ENCODE assay signal across 23 cellular contexts in genomic region chr3:105997466-105997799, GRCh38.
A peak's percentile ranks its signal among the peaks of the same experiment; 100 is the strongest.
DNase-seq lines count a peak whose midpoint lies in the region; ATAC-seq and TF ChIP-seq lines count a peak whose summit lies in the region.
"Had no signal": no experiment of that assay in that cellular context is flagged by ENCODE, and none has a peak within 500 bp of the region (broad histone marks: within the 10 kb centered on the region; RNA-seq: fewer than 3 reads in every experiment).

No MANE protein-coding gene starts in this region.

- H2AFZ ChIP-seq in mammary epithelial cell (ENCODE audit: low read depth, low read length) (peak overlapping the region; percentile 70), mesenchymal stem cell (ENCODE audit: low read depth, low read length) (no peak overlapping the region)

- H4K91ac ChIP-seq in mesenchymal stem cell (ENCODE audit: low read length), result no peak overlapping the region

- H3K4me2 ChIP-seq in mammary epithelial cell (ENCODE audit: insufficient read depth, low read depth, low read length) (no peak overlapping the region), mesenchymal stem cell (ENCODE audit: low read length, poor library complexity, severe bottlenecking) (no peak overlapping the region)

- DNase-seq in heart right ventricle (no peak), heart left ventricle (no peak), mammary epithelial cell (no peak), mesenchymal stem cell (no peak), upper lobe of right lung (no peak), CD1c-positive myeloid dendritic cell (ENCODE audit: extremely low spot score) (no peak)
- DNase-seq: activated naive CD4-positive, alpha-beta T cell; activated T-cell treated with anti-CD3 and anti-CD28 coated beads, Interleukin-2, amount 50 U/mL, for 24 hours; dermis blood vessel endothelial cell; DMS79; KG1; naive thymus-derived CD8-positive, alpha-beta T cell; NCI-H1436; NCI-H524 treated with DMSO at 0.1 percent for 48 hours; NK-92 treated with Interleukin-12 subunit alpha and Interleukin-12 subunit beta, amount 100 ng/mL, for 24 hours; Peyer's patch; T-helper 2 cell; transverse colon had no signal

- H2BK120ac ChIP-seq in mesenchymal stem cell (ENCODE audit: low read depth, low read length), result no peak overlapping the region

- BruUV-seq in mammary epithelial cell (replicated peaks; lab: Mats Ljungman, UMichigan), result TSS peak; percentile 65

- H3K9me3 ChIP-seq in heart right ventricle, result peaks cover 0 to 35% (median 6%) of the 10 kb centered on the region in 11 donors
- H3K9me3 ChIP-seq in heart left ventricle, result peaks cover 0 to 40% (median 7%) of the 10 kb centered on the region in 12 donors
- peaks cover 7% of the 10 kb centered on the region for H3K9me3 ChIP-seq in mammary epithelial cell (replicated peaks; ENCODE audit: insufficient read depth, low read length)
- peaks cover 12% of the 10 kb centered on the region for H3K9me3 ChIP-seq in mesenchymal stem cell (ENCODE audit: control insufficient read depth, low read length)
- no peaks in the 10 kb centered on the region for H3K9me3 ChIP-seq in upper lobe of right lung
- H3K9me3 ChIP-seq: Peyer's patch had no signal

- peaks cover 21% of the 10 kb centered on the region for H3K9me3 Mint-ChIP-seq in activated T-helper 17 cell treated with anti-CD3 and anti-CD28 coated beads, Interleukin-2, amount 50 U/mL, for 72 hours

- H3K4me1 ChIP-seq in heart right ventricle (peaks cover 0 to 12% (median 0%) of the 10 kb centered on the region in 9 donors), heart left ventricle (peaks cover 0 to 13% (median 0%) of the 10 kb centered on the region in 12 donors), mammary epithelial cell (ENCODE audit: insufficient read depth, low read length) (peaks cover 22% of the 10 kb centered on the region), mesenchymal stem cell (ENCODE audit: control insufficient read depth, insufficient read depth, low read depth, low read length) (no peaks in the 10 kb centered on the region), upper lobe of right lung (no peaks in the 10 kb centered on the region)
- H3K4me1 ChIP-seq: Peyer's patch, transverse colon had no signal

- H3K18ac ChIP-seq in mesenchymal stem cell (ENCODE audit: low read depth in 1 of 2, low read length in 2 of 2), result peak overlapping the region; percentile 9 to 80

- H3K27ac Mint-ChIP-seq in activated T-helper 17 cell treated with anti-CD3 and anti-CD28 coated beads, Interleukin-2, amount 50 U/mL, for 72 hours, result no peak overlapping the region
- H3K27ac Mint-ChIP-seq: activated CD4-positive, alpha-beta T cell treated with anti-CD3 and anti-CD28 coated beads for 36 hours; activated T-cell treated with anti-CD3 and anti-CD28 coated beads, Interleukin-2, amount 50 U/mL, for 24 hours; B cell; mesothelial cell of epicardium; naive thymus-derived CD8-positive, alpha-beta T cell had no signal

- H2BK15ac ChIP-seq in mesenchymal stem cell (ENCODE audit: low read depth, poor library complexity, severe bottlenecking), result no peak overlapping the region

- H3K27ac ChIP-seq in heart right ventricle (peak overlapping the region in 7 of 10 donors; percentile 7 to 84 (median 33)), heart left ventricle (peak overlapping the region in 5 of 12 donors; percentile 36 to 83 (median 53)), mammary epithelial cell (ENCODE audit: insufficient read depth, low read depth, low read length) (peak overlapping the region; percentile 96), mesenchymal stem cell (ENCODE audit: low read length, poor library complexity, severe bottlenecking) (no peak overlapping the region), upper lobe of right lung (peak overlapping the region; percentile 63)
- H3K27ac ChIP-seq: Peyer's patch, transverse colon had no signal

- no peak overlapping the region for H2AK5ac ChIP-seq in mesenchymal stem cell (ENCODE audit: low read length, severe bottlenecking)

- intact Hi-C loops in heart right ventricle (cut with DNase I) (loop anchor here in 1 of 10 donors (5.0 kb wide), 1 partner anchor 720 kb away; no protein-coding TSS in a partner anchor), heart left ventricle (cut with DNase I) (no loop called here), mammary epithelial cell (cut with micrococcal nuclease) (no loop called here), upper lobe of right lung (cut with DNase I) (no loop called here)

- no peaks in the 10 kb centered on the region for H4K20me1 ChIP-seq in mammary epithelial cell (ENCODE audit: insufficient read depth, low read length)

- H3K9ac ChIP-seq in mammary epithelial cell (ENCODE audit: insufficient read depth, low read length), result peak overlapping the region; percentile 26
- H3K9ac ChIP-seq in mesenchymal stem cell (ENCODE audit: low read length), result peak overlapping the region; percentile 88

- in situ Hi-C loops in mammary epithelial cell (cut with MboI; ENCODE audit: low sequenced_read_pairs in 2 of 2), result no loop called here

- CTCF ChIA-PET in mammary epithelial cell (lab: Charles Lee; ENCODE audit: low non-redundant PET), result no interaction called here

- peak overlapping the region in 1 of 2 experiments; percentile 5 for H3K23ac ChIP-seq in mesenchymal stem cell (ENCODE audit: low read length in 2 of 2)

- peak overlapping the region in 1 of 2 experiments; percentile 44 for H3K14ac ChIP-seq in mesenchymal stem cell (ENCODE audit: low read length in 2 of 2)

- H3K4me3 ChIP-seq in heart right ventricle (no peak overlapping the region), heart left ventricle (no peak overlapping the region), mammary epithelial cell (replicated peaks in 1 of 3; ENCODE audit: insufficient read depth in 1 of 3, low read depth in 2 of 3, low read length in 3 of 3) (no peak overlapping the region), mesenchymal stem cell (ENCODE audit: insufficient read depth in 1 of 2, low read depth in 1 of 2, low read length in 2 of 2) (no peak overlapping the region), upper lobe of right lung (no peak overlapping the region)
- H3K4me3 ChIP-seq: Peyer's patch, transverse colon had no signal

- ATAC-seq in heart right ventricle, result peak in 2 of 8 donors; percentile 7 to 37
- ATAC-seq in heart left ventricle, result no peak
- ATAC-seq in upper lobe of right lung, result no peak
- ATAC-seq in activated T-helper 17 cell treated with anti-CD3 and anti-CD28 coated beads, Interleukin-2, amount 50 U/mL, for 72 hours (replicated peaks), result no peak
- ATAC-seq in GM18870 (IDR thresholded peaks at IDR 0.05; ENCODE audit: unreplicated experiment), result no peak
- ATAC-seq: naive thymus-derived CD8-positive, alpha-beta T cell had no signal

- H3K79me1 ChIP-seq in mesenchymal stem cell (replicated peaks; ENCODE audit: low read length, poor library complexity, severe bottlenecking), result no peaks in the 10 kb centered on the region

- H3K36me3 Mint-ChIP-seq in activated T-helper 17 cell treated with anti-CD3 and anti-CD28 coated beads, Interleukin-2, amount 50 U/mL, for 72 hours (ENCODE audit: low read depth), result no peaks in the 10 kb centered on the region

- dilution Hi-C loops in mammary epithelial cell (cut with HindIII; ENCODE audit: low sequenced_read_pairs), result no loop called here

- H3K27me3 Mint-ChIP-seq in activated T-helper 17 cell treated with anti-CD3 and anti-CD28 coated beads, Interleukin-2, amount 50 U/mL, for 72 hours, result no peaks in the 10 kb centered on the region
- H3K27me3 Mint-ChIP-seq: activated CD4-positive, alpha-beta T cell treated with anti-CD3 and anti-CD28 coated beads for 36 hours; activated T-cell treated with anti-CD3 and anti-CD28 coated beads, Interleukin-2, amount 50 U/mL, for 24 hours; B cell; naive thymus-derived CD8-positive, alpha-beta T cell had no signal

- H3K4me1 Mint-ChIP-seq in activated T-helper 17 cell treated with anti-CD3 and anti-CD28 coated beads, Interleukin-2, amount 50 U/mL, for 72 hours, result no peaks in the 10 kb centered on the region
- H3K4me1 Mint-ChIP-seq: activated CD4-positive, alpha-beta T cell treated with anti-CD3 and anti-CD28 coated beads for 36 hours; B cell; mesothelial cell of epicardium had no signal

- TF ChIP-seq POLR2A in heart left ventricle (IDR thresholded peaks at IDR 0.05), result no peak

- no peak overlapping the region for H3K4me3 Mint-ChIP-seq in activated T-helper 17 cell treated with anti-CD3 and anti-CD28 coated beads, Interleukin-2, amount 50 U/mL, for 72 hours
- H3K4me3 Mint-ChIP-seq: activated CD4-positive, alpha-beta T cell treated with anti-CD3 and anti-CD28 coated beads for 36 hours; activated T-cell treated with anti-CD3 and anti-CD28 coated beads, Interleukin-2, amount 50 U/mL, for 24 hours; B cell; mesothelial cell of epicardium; naive thymus-derived CD8-positive, alpha-beta T cell had no signal

- H3K36me3 ChIP-seq in heart right ventricle (no peaks in the 10 kb centered on the region), heart left ventricle (no peaks in the 10 kb centered on the region), mammary epithelial cell (ENCODE audit: insufficient read depth, low read length) (no peaks in the 10 kb centered on the region), mesenchymal stem cell (ENCODE audit: control insufficient read depth in 1 of 2, insufficient read depth in 2 of 2, low read depth in 1 of 2, low read length in 2 of 2) (no peaks in the 10 kb centered on the region), upper lobe of right lung (no peaks in the 10 kb centered on the region)
- H3K36me3 ChIP-seq: Peyer's patch, transverse colon had no signal

- no peak overlapping the region for H4K8ac ChIP-seq in mesenchymal stem cell (ENCODE audit: low read length)

- H3K27me3 ChIP-seq in heart right ventricle (no peaks in the 10 kb centered on the region), heart left ventricle (no peaks in the 10 kb centered on the region), mammary epithelial cell (ENCODE audit: insufficient read depth, low read length) (no peaks in the 10 kb centered on the region), mesenchymal stem cell (ENCODE audit: control insufficient read depth in 1 of 2, insufficient read depth in 1 of 2, low read length in 2 of 2) (no peaks in the 10 kb centered on the region), upper lobe of right lung (no peaks in the 10 kb centered on the region)
- H3K27me3 ChIP-seq: Peyer's patch, transverse colon had no signal

- peak overlapping the region in 1 of 2 experiments; percentile 19 for H3K4ac ChIP-seq in mesenchymal stem cell (ENCODE audit: low read depth in 1 of 2, low read length in 2 of 2)

- no peak for TF ChIP-seq CTCF in heart right ventricle (IDR thresholded peaks at IDR 0.05)
- no peak for TF ChIP-seq CTCF in heart left ventricle (IDR thresholded peaks at IDR 0.05)
- no peak for TF ChIP-seq CTCF in mammary epithelial cell (conservative IDR thresholded peaks at IDR 0.05 in 1 of 2, IDR thresholded peaks at IDR 0.05 in 1 of 2; ENCODE audit: extremely low read depth in 1 of 2, insufficient read depth in 1 of 2, low read depth in 1 of 2, low read length in 2 of 2)
- TF ChIP-seq CTCF in upper lobe of right lung (IDR thresholded peaks at IDR 0.05), result no peak

- no peak overlapping the region for H2BK5ac ChIP-seq in mesenchymal stem cell (ENCODE audit: low read depth, low read length, poor library complexity, severe bottlenecking)

- WGBS in heart right ventricle, 2 donors, result 82 to 96% methylated on average over 1 of the region's 1 CpG
- 92 to 100% (median 100%) methylated on average over 1 of the region's 1 CpG for WGBS in heart left ventricle, 4 donors
- 0% methylated on average over 1 of the region's 1 CpG for WGBS in mammary epithelial cell (ENCODE audit: low coverage, missing lambda C conversion rate)
- 100% methylated on average over 1 of the region's 1 CpG for WGBS in mesenchymal stem cell

- peak overlapping the region; percentile 4 to 15 for H2BK12ac ChIP-seq in mesenchymal stem cell (ENCODE audit: low read length in 2 of 2)

- H3K79me2 ChIP-seq in mammary epithelial cell (ENCODE audit: insufficient read depth, low read length), result no peaks in the 10 kb centered on the region
